1 cellular context compared by ENCODE assay signal in genomic region chr17:27543958-27544349, GRCh38.
TF ChIP-seq lines count a peak whose summit lies in the region.

No MANE protein-coding gene starts in this region.

TF ChIP-seq in IMR-90, 13 proteins besides CTCF, POLR2A, EP300 and RAD21:
- no peak for TF ChIP-seq MXI1 (IDR thresholded peaks at IDR 0.05; ENCODE audit: borderline replicate concordance, low read depth, low read length)
- no peak for TF ChIP-seq BHLHE40 (IDR thresholded peaks at IDR 0.05; ENCODE audit: low read depth, low read length)
- no peak for TF ChIP-seq SMC3 (IDR thresholded peaks at IDR 0.05; ENCODE audit: low read depth, low read length)
